In genomic region chr4:184400891-184401290, GRCh38 we compare ENCODE assay signal across 12 cellular contexts.
A peak's percentile ranks its signal among the peaks of the same experiment; 100 is the strongest.
DNase-seq lines count a peak whose midpoint lies in the region; FAIRE-seq and TF ChIP-seq lines count a peak whose summit lies in the region.
"Had no signal": no experiment of that assay in that cellular context is flagged by ENCODE, and none has a peak within 500 bp of the region (broad histone marks: within the 10 kb centered on the region; RNA-seq: fewer than 3 reads in every experiment).

No MANE protein-coding gene starts in this region.

- no peak overlapping the region for H3K14ac ChIP-seq in H1 (ENCODE audit: insufficient read length)

- H3K4me3 Mint-ChIP-seq in neural progenitor cell = no peak overlapping the region
- H3K4me3 Mint-ChIP-seq: B cell; effector memory CD8-positive, alpha-beta T cell had no signal

- intact Hi-C loops in PC-9 (cut with micrococcal nuclease; ENCODE audit: unreplicated experiment) = loop anchor here (1.0 to 10.0 kb wide), 3 partner anchors 73 to 244 kb away; partner anchors contain the start of genes CASP3, IRF2 and PRIMPOL
- intact Hi-C loops in thyroid gland (cut with DNase I) = loop anchor here (10.0 kb wide), 1 partner anchor 116 kb away; no protein-coding TSS in a partner anchor

- no peak overlapping the region for H4K8ac ChIP-seq in H1 (ENCODE audit: extremely low read depth, insufficient read depth, low read length)

- TF ChIP-seq CTCF in PC-9 (conservative IDR thresholded peaks at IDR 0.05) (no peak), H1 (IDR thresholded peaks at IDR 0.05; ENCODE audit: control extremely low read depth in 1 of 3, insufficient read depth in 1 of 3, low read depth in 1 of 3, low read length in 3 of 3) (no peak), neural progenitor cell (IDR thresholded peaks at IDR 0.05) (no peak), thyroid gland (IDR thresholded peaks at IDR 0.05) (no peak)

- peak overlapping the region; percentile 91; the same call in 1 of the 2 replicates for H2BK20ac ChIP-seq in H1 (ENCODE audit: low read length)

- H3K18ac ChIP-seq in H1 (ENCODE audit: extremely low read depth, low read length) = no peak overlapping the region

- H3K9me2 ChIP-seq in PC-9 (ENCODE audit: insufficient read depth) = no peaks in the 10 kb centered on the region

- no peak overlapping the region for H3K56ac ChIP-seq in H1 (replicated peaks; ENCODE audit: insufficient read length, low read depth, low read length)

- H3K9ac ChIP-seq in H1 (replicated peaks in 1 of 4; ENCODE audit: extremely low read depth in 1 of 4, low read depth in 3 of 4, low read length in 3 of 4) (no peak overlapping the region), neural progenitor cell (no peak overlapping the region)
- H3K9ac ChIP-seq: parathyroid adenoma had no signal

- no peak for TF ChIP-seq EP300 in H1 (IDR thresholded peaks at IDR 0.05; ENCODE audit: borderline replicate concordance in 1 of 2, low read depth in 2 of 2, low read length in 2 of 2)

- TF ChIP-seq POLR2A in H1 (IDR thresholded peaks at IDR 0.05; ENCODE audit: control extremely low read depth in 1 of 2, low read depth in 2 of 2, low read length in 2 of 2) (no peak), thyroid gland (IDR thresholded peaks at IDR 0.05) (no peak)

- no peak overlapping the region for H4K5ac ChIP-seq in H1 (ENCODE audit: insufficient read length, low read depth, low read length)

- H2BK5ac ChIP-seq in H1 (ENCODE audit: low read depth, low read length) = peak overlapping the region; percentile 93

- H2BK12ac ChIP-seq in H1 (ENCODE audit: low read depth, low read length) = peak overlapping the region; percentile 52

- no peak overlapping the region for H2BK120ac ChIP-seq in H1 (replicated peaks; ENCODE audit: low read depth, low read length)

- H3K4me1 Mint-ChIP-seq in neural progenitor cell = peaks cover 33% of the 10 kb centered on the region

- peak overlapping the region; percentile 93 for H4K91ac ChIP-seq in H1 (replicated peaks; ENCODE audit: insufficient read length, low read length)

- no peaks in the 10 kb centered on the region for H3K79me1 ChIP-seq in H1 (ENCODE audit: low read depth, low read length)

- H3K23me2 ChIP-seq in H1 (ENCODE audit: low read depth, low read length) = no peaks in the 10 kb centered on the region

- no peak overlapping the region for H3K23ac ChIP-seq in H1 (ENCODE audit: insufficient read length)

- H2AK5ac ChIP-seq in H1 (ENCODE audit: low read depth, low read length) = 0 out of 2 replicates have a peak overlapping the region, but pooled peaks have one; percentile 99

- peaks cover 35% of the 10 kb centered on the region for H3K36me3 Mint-ChIP-seq in neural progenitor cell

- H3K4me3 ChIP-seq in ACC112 (ENCODE audit: low read depth, low read length) = 0 out of 2 replicates have a peak overlapping the region, but pooled peaks have one; percentile 11
- H3K4me3 ChIP-seq in PC-9 = no peak overlapping the region
- H3K4me3 ChIP-seq in H1 (ENCODE audit: extremely low read depth in 1 of 4, insufficient read depth in 2 of 4, low read depth in 3 of 4, low read length in 4 of 4) = peak overlapping the region in 1 of 4 experiments; percentile 20; a peak in 1 of 8 replicates
- peak overlapping the region; percentile 34 for H3K4me3 ChIP-seq in neural progenitor cell
- H3K4me3 ChIP-seq in thyroid gland (replicated peaks in 1 of 3) = no peak overlapping the region

- H3K9me3 ChIP-seq in PC-9 (ENCODE audit: insufficient read depth, low read depth) = no peaks in the 10 kb centered on the region
- no peaks in the 10 kb centered on the region for H3K9me3 ChIP-seq in H1 (ENCODE audit: insufficient read depth in 2 of 2, low read depth in 1 of 2, low read length in 1 of 2)
- H3K9me3 ChIP-seq in neural progenitor cell (ENCODE audit: low read depth) = no peaks in the 10 kb centered on the region
- H3K9me3 ChIP-seq in thyroid gland = no peaks in the 10 kb centered on the region

- H3K27ac Mint-ChIP-seq in neural progenitor cell = peak overlapping the region; percentile 96
- H3K27ac Mint-ChIP-seq: B cell had no signal

- H2BK15ac ChIP-seq in H1 (ENCODE audit: low read length) = 0 out of 2 replicates have a peak overlapping the region, but pooled peaks have one; percentile 65

- peaks cover 7% of the 10 kb centered on the region for H3K27me3 Mint-ChIP-seq in neural progenitor cell (ENCODE audit: insufficient read depth, low read depth)
- H3K27me3 Mint-ChIP-seq: B cell; effector memory CD8-positive, alpha-beta T cell had no signal

- peak overlapping the region; percentile 97 for H3K27ac ChIP-seq in ACC112 (ENCODE audit: low read depth, low read length)
- peak overlapping the region; percentile 83 for H3K27ac ChIP-seq in PC-9
- 0 out of 2 replicates have a peak overlapping the region, but pooled peaks have one; percentile 67 for H3K27ac ChIP-seq in H1 (ENCODE audit: low read depth, low read length)
- peak overlapping the region; percentile 75 for H3K27ac ChIP-seq in neural progenitor cell
- no peak overlapping the region for H3K27ac ChIP-seq in thyroid gland
- H3K27ac ChIP-seq: parathyroid adenoma had no signal

- H2AFZ ChIP-seq in ACC112 (ENCODE audit: low read length, unreplicated experiment) (no peak overlapping the region), PC-9 (no peak overlapping the region), H1 (ENCODE audit: low read length) (no peak overlapping the region), neural progenitor cell (replicated peaks) (no peak overlapping the region)
- H2AFZ ChIP-seq: parathyroid adenoma had no signal

- peak overlapping the region; percentile 20; the same call in 1 of the 2 replicates for H3K4me2 ChIP-seq in PC-9
- peak overlapping the region in 1 of 2 experiments; percentile 49; a peak in 1 of 4 replicates for H3K4me2 ChIP-seq in H1 (ENCODE audit: insufficient read depth in 1 of 2, low read depth in 2 of 2, low read length in 2 of 2)
- H3K4me2 ChIP-seq in neural progenitor cell = peak overlapping the region; percentile 67

- FAIRE-seq in H1 (lab: Jason Lieb, UNC) (no peak), urothelium cell line (lab: Jason Lieb, UNC) (no peak)

- peak overlapping the region; percentile 47 for H3K4ac ChIP-seq in H1 (replicated peaks; ENCODE audit: insufficient read length, low read depth, low read length)

- POLR2A ChIA-PET in PC-9 (lab: Charles Lee; ENCODE audit: unreplicated experiment) = interaction anchor here (0.7 kb wide), 1 partner anchor 1400 kb away, joined by 8 read pairs; no protein-coding TSS in a partner anchor
- POLR2A ChIA-PET in H1 (lab: Charles Lee; ENCODE audit: partially characterized antibody) = no interaction called here

- H3K36me3 ChIP-seq in ACC112 (ENCODE audit: insufficient read depth, low read length) (peaks cover 45% of the 10 kb centered on the region), PC-9 (ENCODE audit: low read depth) (no peaks in the 10 kb centered on the region), H1 (ENCODE audit: control insufficient read depth in 2 of 4, insufficient read depth in 4 of 4, low read length in 3 of 4) (peaks cover 2 to 9% (median 6%) of the 10 kb centered on the region in 4 experiments; a peak in 5 of 8 replicates), neural progenitor cell (no peaks in the 10 kb centered on the region), thyroid gland (peaks cover 14 to 21% of the 10 kb centered on the region in 2 donors)

- H3K4me1 ChIP-seq in ACC112 (ENCODE audit: control insufficient read depth, insufficient read depth, low read length, unreplicated experiment) (peaks cover 36% of the 10 kb centered on the region), PC-9 (replicated peaks; ENCODE audit: insufficient read depth) (peaks cover 14% of the 10 kb centered on the region), H1 (replicated peaks in 1 of 4; ENCODE audit: control insufficient read depth in 3 of 4, insufficient read depth in 4 of 4, low read length in 3 of 4) (peaks cover 13 to 28% (median 16%) of the 10 kb centered on the region in 4 experiments), neural progenitor cell (peaks cover 22% of the 10 kb centered on the region), thyroid gland (peaks cover 0 to 10% of the 10 kb centered on the region in 2 donors)
- H3K4me1 ChIP-seq: parathyroid adenoma had no signal

- H3K27me3 ChIP-seq in ACC112 (ENCODE audit: insufficient read depth, low read length) (no peaks in the 10 kb centered on the region), PC-9 (ENCODE audit: insufficient read depth, low read depth) (no peaks in the 10 kb centered on the region), H1 (replicated peaks in 1 of 4; ENCODE audit: control insufficient read depth in 3 of 4, extremely low read depth in 1 of 4, insufficient read depth in 3 of 4, low read length in 3 of 4) (no peaks in the 10 kb centered on the region), neural progenitor cell (peaks cover 17% of the 10 kb centered on the region), thyroid gland (no peaks in the 10 kb centered on the region)

- DNase-seq in PC-9 = no peak
- no peak for DNase-seq in H1 (ENCODE audit: low read depth in 1 of 2, low spot score in 2 of 2)
- no peak for DNase-seq in neural progenitor cell (ENCODE audit: low spot score)
- no peak for DNase-seq in HK-2 (ENCODE audit: unreplicated experiment)
- DNase-seq in urothelium cell line (ENCODE audit: low spot score) = no peak
- no peak for DNase-seq in stimulated activated CD4-positive, alpha-beta T cell treated with anti-CD3 and anti-CD28 coated beads, Interleukin-4, amount 100 ng/mL, for 1 hour
- no peak for DNase-seq in thyroid gland
- DNase-seq: DMS79; effector memory CD8-positive, alpha-beta T cell had no signal

- CTCF ChIA-PET in PC-9 (lab: Charles Lee) (no interaction called here), H1 (lab: Charles Lee; ENCODE audit: partially characterized antibody) (no interaction called here)

- H3K79me2 ChIP-seq in ACC112 (ENCODE audit: control insufficient read depth, insufficient read depth, low read length, unreplicated experiment) (no peaks in the 10 kb centered on the region), PC-9 (ENCODE audit: low read depth) (no peaks in the 10 kb centered on the region), H1 (ENCODE audit: control insufficient read depth in 1 of 2, insufficient read depth in 2 of 2, low read length in 2 of 2) (no peaks in the 10 kb centered on the region), neural progenitor cell (ENCODE audit: low read depth) (no peaks in the 10 kb centered on the region)
- H3K79me2 ChIP-seq: parathyroid adenoma had no signal

- no peak for TF ChIP-seq RAD21 in H1 (IDR thresholded peaks at IDR 0.05 in 1 of 2, conservative IDR thresholded peaks at IDR 0.05 in 1 of 2; ENCODE audit: low read depth in 2 of 2, low read length in 2 of 2)

- H4K20me1 ChIP-seq in PC-9 (ENCODE audit: insufficient read depth) = no peaks in the 10 kb centered on the region
- no peaks in the 10 kb centered on the region for H4K20me1 ChIP-seq in H1 (replicated peaks in 1 of 2; ENCODE audit: control insufficient read depth in 1 of 2, insufficient read depth in 2 of 2, low read length in 2 of 2)
- peaks cover 32% of the 10 kb centered on the region for H4K20me1 ChIP-seq in neural progenitor cell (ENCODE audit: low read depth)

- no TSS peak for BruUV-seq in PC-9 (replicated peaks; lab: Mats Ljungman, UMichigan)

- peaks cover 12% of the 10 kb centered on the region; the same call in 1 of the 2 replicates for H3F3A ChIP-seq in PC-9 (ENCODE audit: insufficient read depth, low read depth)
- H3F3A ChIP-seq in neural progenitor cell (ENCODE audit: low read depth) = peaks cover 33% of the 10 kb centered on the region

- no peaks in the 10 kb centered on the region for H3K9me3 Mint-ChIP-seq in neural progenitor cell
- H3K9me3 Mint-ChIP-seq: effector memory CD8-positive, alpha-beta T cell had no signal

- WGBS in H1 (ENCODE audit: extremely low coverage in 1 of 2, insufficient coverage in 1 of 2, insufficient read length in 1 of 2, insufficient replicate concordance in 2 of 2, low coverage in 1 of 2, low lambda C conversion rate in 2 of 2, missing lambda C conversion rate in 1 of 2), 2 experiments = 83% methylated on average over 8 of the region's 8 CpGs; no CpG with 5 or more reads in 1 of the 2 experiments
- 82 to 84% methylated on average over 8 of the region's 8 CpGs for WGBS in thyroid gland, 2 donors

Comparison
In these comparisons a context has a peak if more than half of its experiments do, and no peak if none do; other contexts are left out.
1. H3K27ac ChIP-seq: peak in ACC112 (single experiment), PC-9 (single experiment), H1 (single experiment) and neural progenitor cell (single experiment); none in thyroid gland (0 of 3).
2. H3K4me3 ChIP-seq: peak in ACC112 (single experiment) and neural progenitor cell (single experiment); none in PC-9 (single experiment) and thyroid gland (0 of 3).